3 cellular contexts compared by ENCODE assay signal in the genomic region with DNA sequence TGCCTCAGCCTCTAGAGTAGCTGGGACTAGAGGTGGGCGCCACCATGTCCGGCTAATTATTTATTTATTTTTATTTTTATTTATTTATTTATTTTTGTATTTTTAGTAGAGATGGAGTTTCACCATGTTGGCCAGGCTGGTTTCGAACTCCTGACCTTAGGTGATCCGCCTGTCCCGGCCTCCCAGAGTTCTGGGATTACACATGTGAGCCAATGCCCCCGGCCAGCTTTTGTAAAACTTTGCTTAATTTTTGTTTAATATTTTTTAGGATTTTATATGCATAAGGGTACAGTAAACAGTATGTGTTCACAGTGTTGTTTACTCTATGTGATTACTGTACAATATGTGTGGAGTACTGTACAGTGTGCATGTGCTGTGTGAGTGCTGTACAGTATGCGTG.
A peak's percentile ranks its signal among the peaks of the same experiment; 100 is the strongest.
TF ChIP-seq lines count a peak whose summit lies in the region.

No MANE protein-coding gene starts in this region.

TF ChIP-seq in A549, 52 proteins besides CTCF, POLR2A, EP300 and RAD21 (continued from another document):
- TF ChIP-seq, protein P1, sequence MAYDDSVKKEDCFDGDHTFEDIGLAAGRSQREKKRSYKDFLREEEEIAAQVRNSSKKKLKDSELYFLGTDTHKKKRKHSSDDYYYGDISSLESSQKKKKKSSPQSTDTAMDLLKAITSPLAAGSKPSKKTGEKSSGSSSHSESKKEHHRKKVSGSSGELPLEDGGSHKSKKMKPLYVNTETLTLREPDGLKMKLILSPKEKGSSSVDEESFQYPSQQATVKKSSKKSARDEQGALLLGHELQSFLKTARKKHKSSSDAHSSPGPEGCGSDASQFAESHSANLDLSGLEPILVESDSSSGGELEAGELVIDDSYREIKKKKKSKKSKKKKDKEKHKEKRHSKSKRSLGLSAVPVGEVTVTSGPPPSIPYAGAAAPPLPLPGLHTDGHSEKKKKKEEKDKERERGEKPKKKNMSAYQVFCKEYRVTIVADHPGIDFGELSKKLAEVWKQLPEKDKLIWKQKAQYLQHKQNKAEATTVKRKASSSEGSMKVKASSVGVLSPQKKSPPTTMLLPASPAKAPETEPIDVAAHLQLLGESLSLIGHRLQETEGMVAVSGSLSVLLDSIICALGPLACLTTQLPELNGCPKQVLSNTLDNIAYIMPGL (CRISPR knock-in tag; IDR thresholded peaks at IDR 0.05; ENCODE audit: borderline replicate concordance), result no peak
- no peak for TF ChIP-seq TP53 (CRISPR knock-in tag; IDR thresholded peaks at IDR 0.05)
- no peak for TF ChIP-seq RNF2 (IDR thresholded peaks at IDR 0.05; ENCODE audit: borderline replicate concordance, low read depth)
- TF ChIP-seq FOXS1 (CRISPR knock-in tag; IDR thresholded peaks at IDR 0.05), result no peak
- TF ChIP-seq RFX5 (IDR thresholded peaks at IDR 0.05), result no peak
- TF ChIP-seq ZC3H11A (IDR thresholded peaks at IDR 0.05), result 0 out of 2 replicates have a peak, but pooled peaks have one; percentile 17
TF ChIP-seq in A549: peak in this region for 1.

TF ChIP-seq in HEK293, 187 proteins besides CTCF, POLR2A, EP300 and RAD21 (continued from another document and continues in another):
- TF ChIP-seq ZNF426 (tag by site-specific recombination; IDR thresholded peaks at IDR 0.05) (peak; percentile 17; the same call in 1 of the 2 replicates), REPIN1 (tag by site-specific recombination; IDR thresholded peaks at IDR 0.05; ENCODE audit: low read depth) (no peak), ZNF747 (tag by site-specific recombination; IDR thresholded peaks at IDR 0.05) (no peak), BCL11B (tag by site-specific recombination; IDR thresholded peaks at IDR 0.05; ENCODE audit: low read depth) (no peak), ZNF394 (tag by site-specific recombination; IDR thresholded peaks at IDR 0.05; ENCODE audit: borderline replicate concordance) (0 out of 2 replicates have a peak, but pooled peaks have one; percentile 18), ZNF529 (tag by site-specific recombination; IDR thresholded peaks at IDR 0.05; ENCODE audit: insufficient replicate concordance) (no peak), GFI1B (tag by site-specific recombination; IDR thresholded peaks at IDR 0.05) (no peak), ZNF558 (tag by site-specific recombination; IDR thresholded peaks at IDR 0.05) (no peak), ZNF776 (tag by site-specific recombination; IDR thresholded peaks at IDR 0.05; ENCODE audit: borderline replicate concordance) (no peak), KLF1 (tag by site-specific recombination; IDR thresholded peaks at IDR 0.05) (no peak)
- TF ChIP-seq, protein P2, sequence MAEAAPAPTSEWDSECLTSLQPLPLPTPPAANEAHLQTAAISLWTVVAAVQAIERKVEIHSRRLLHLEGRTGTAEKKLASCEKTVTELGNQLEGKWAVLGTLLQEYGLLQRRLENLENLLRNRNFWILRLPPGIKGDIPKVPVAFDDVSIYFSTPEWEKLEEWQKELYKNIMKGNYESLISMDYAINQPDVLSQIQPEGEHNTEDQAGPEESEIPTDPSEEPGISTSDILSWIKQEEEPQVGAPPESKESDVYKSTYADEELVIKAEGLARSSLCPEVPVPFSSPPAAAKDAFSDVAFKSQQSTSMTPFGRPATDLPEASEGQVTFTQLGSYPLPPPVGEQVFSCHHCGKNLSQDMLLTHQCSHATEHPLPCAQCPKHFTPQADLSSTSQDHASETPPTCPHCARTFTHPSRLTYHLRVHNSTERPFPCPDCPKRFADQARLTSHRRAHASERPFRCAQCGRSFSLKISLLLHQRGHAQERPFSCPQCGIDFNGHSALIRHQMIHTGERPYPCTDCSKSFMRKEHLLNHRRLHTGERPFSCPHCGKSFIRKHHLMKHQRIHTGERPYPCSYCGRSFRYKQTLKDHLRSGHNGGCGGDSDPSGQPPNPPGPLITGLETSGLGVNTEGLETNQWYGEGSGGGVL (tag by site-specific recombination; IDR thresholded peaks at IDR 0.05), result no peak
- TF ChIP-seq, protein P3, sequence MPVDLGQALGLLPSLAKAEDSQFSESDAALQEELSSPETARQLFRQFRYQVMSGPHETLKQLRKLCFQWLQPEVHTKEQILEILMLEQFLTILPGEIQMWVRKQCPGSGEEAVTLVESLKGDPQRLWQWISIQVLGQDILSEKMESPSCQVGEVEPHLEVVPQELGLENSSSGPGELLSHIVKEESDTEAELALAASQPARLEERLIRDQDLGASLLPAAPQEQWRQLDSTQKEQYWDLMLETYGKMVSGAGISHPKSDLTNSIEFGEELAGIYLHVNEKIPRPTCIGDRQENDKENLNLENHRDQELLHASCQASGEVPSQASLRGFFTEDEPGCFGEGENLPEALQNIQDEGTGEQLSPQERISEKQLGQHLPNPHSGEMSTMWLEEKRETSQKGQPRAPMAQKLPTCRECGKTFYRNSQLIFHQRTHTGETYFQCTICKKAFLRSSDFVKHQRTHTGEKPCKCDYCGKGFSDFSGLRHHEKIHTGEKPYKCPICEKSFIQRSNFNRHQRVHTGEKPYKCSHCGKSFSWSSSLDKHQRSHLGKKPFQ (tag by site-specific recombination; IDR thresholded peaks at IDR 0.05), result no peak
- TF ChIP-seq, protein P4, sequence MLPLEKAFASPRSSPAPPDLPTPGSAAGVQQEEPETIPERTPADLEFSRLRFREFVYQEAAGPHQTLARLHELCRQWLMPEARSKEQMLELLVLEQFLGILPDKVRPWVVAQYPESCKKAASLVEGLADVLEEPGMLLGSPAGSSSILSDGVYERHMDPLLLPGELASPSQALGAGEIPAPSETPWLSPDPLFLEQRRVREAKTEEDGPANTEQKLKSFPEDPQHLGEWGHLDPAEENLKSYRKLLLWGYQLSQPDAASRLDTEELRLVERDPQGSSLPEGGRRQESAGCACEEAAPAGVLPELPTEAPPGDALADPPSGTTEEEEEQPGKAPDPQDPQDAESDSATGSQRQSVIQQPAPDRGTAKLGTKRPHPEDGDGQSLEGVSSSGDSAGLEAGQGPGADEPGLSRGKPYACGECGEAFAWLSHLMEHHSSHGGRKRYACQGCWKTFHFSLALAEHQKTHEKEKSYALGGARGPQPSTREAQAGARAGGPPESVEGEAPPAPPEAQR (tag by site-specific recombination; IDR thresholded peaks at IDR 0.05), result no peak
- TF ChIP-seq, protein P5, sequence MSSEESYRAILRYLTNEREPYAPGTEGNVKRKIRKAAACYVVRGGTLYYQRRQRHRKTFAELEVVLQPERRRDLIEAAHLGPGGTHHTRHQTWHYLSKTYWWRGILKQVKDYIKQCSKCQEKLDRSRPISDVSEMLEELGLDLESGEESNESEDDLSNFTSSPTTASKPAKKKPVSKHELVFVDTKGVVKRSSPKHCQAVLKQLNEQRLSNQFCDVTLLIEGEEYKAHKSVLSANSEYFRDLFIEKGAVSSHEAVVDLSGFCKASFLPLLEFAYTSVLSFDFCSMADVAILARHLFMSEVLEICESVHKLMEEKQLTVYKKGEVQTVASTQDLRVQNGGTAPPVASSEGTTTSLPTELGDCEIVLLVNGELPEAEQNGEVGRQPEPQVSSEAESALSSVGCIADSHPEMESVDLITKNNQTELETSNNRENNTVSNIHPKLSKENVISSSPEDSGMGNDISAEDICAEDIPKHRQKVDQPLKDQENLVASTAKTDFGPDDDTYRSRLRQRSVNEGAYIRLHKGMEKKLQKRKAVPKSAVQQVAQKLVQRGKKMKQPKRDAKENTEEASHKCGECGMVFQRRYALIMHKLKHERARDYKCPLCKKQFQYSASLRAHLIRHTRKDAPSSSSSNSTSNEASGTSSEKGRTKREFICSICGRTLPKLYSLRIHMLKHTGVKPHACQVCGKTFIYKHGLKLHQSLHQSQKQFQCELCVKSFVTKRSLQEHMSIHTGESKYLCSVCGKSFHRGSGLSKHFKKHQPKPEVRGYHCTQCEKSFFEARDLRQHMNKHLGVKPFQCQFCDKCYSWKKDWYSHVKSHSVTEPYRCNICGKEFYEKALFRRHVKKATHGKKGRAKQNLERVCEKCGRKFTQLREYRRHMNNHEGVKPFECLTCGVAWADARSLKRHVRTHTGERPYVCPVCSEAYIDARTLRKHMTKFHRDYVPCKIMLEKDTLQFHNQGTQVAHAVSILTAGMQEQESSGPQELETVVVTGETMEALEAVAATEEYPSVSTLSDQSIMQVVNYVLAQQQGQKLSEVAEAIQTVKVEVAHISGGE (tag by site-specific recombination; conservative IDR thresholded peaks at IDR 0.05; ENCODE audit: low read depth), result 0 out of 2 replicates have a peak, but pooled peaks have one; percentile 19

TF ChIP-seq in WTC11, 78 proteins besides CTCF, POLR2A, EP300 and RAD21 (continued from another document):
- TF ChIP-seq, protein P6, sequence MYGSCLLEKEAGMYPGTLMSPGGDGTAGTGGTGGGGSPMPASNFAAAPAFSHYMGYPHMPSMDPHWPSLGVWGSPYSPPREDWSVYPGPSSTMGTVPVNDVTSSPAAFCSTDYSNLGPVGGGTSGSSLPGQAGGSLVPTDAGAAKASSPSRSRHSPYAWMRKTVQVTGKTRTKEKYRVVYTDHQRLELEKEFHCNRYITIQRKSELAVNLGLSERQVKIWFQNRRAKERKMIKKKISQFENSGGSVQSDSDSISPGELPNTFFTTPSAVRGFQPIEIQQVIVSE (CRISPR knock-in tag; IDR thresholded peaks at IDR 0.05; ENCODE audit: borderline replicate concordance), result no peak
